In genomic region chrX:11759461-11760311, GRCh38 we compare ENCODE assay signal across 8 cellular contexts. TPM values are rescaled to one million over a fixed set of nuclear protein-coding genes. Genes with fewer than 3 reads are reported as not detected.
A peak's percentile ranks its signal among the peaks of the same experiment; 100 is the strongest.
DNase-seq lines count a peak whose midpoint lies in the region; ATAC-seq and TF ChIP-seq lines count a peak whose summit lies in the region.

No MANE protein-coding gene starts in this region.

- intact Hi-C loops in activated B cell treated with CpG ODN at 0.5 μM for 24 hours (cut with micrococcal nuclease) = loop anchor here (1.0 to 5.0 kb wide), 4 partner anchors 33 to 1562 kb away; no protein-coding TSS in a partner anchor
- intact Hi-C loops in spleen (cut with DNase I; ENCODE audit: low total_unique reads) = loop anchor here (10.0 kb wide), 1 partner anchor 615 kb away; no protein-coding TSS in a partner anchor

- POLR2A ChIA-PET in activated B cell treated with CpG ODN at 0.5 μM for 24 hours (lab: Charles Lee) = interaction anchor here (0.6 to 2.7 kb wide), 4 partner anchors 8 to 648 kb away, joined by 3 to 11 read pairs (median 6); no protein-coding TSS in a partner anchor

- peaks cover 0 to 40% (median 27%) of the 10 kb centered on the region in 6 donors for H3K36me3 ChIP-seq in spleen

- DNase-seq in Ammon's horn (ENCODE audit: low spot score) (peak; percentile 96), GM19238 (ENCODE audit: insufficient read length, low spot score) (peak; percentile 59), NCI-H345 (lab: John Stamatoyannopoulos, UW) (peak; percentile 93), activated B cell treated with CpG ODN at 0.5 μM for 24 hours (no peak), chondrocyte (ENCODE audit: low spot score) (no peak), iris pigment epithelial cell (ENCODE audit: low read depth) (peak; percentile 93), spleen (no peak)

- H3K9me3 Mint-ChIP-seq in activated B cell treated with CpG ODN at 0.5 μM for 24 hours = no peaks in the 10 kb centered on the region
- H3K9me3 Mint-ChIP-seq in chondrocyte (ENCODE audit: low read depth) = peaks cover 8% of the 10 kb centered on the region

- H3K27ac ChIP-seq in spleen = peak overlapping the region; percentile 39 to 97 (median 90)

- H3K27me3 ChIP-seq in spleen (replicated peaks in 1 of 7) = no peaks in the 10 kb centered on the region

- H3K27ac Mint-ChIP-seq in activated B cell treated with CpG ODN at 0.5 μM for 24 hours (peak overlapping the region; percentile 95), chondrocyte (ENCODE audit: unreplicated experiment) (peak overlapping the region; percentile 92)

- H3K4me3 Mint-ChIP-seq in activated B cell treated with CpG ODN at 0.5 μM for 24 hours (peak overlapping the region; percentile 94), chondrocyte (ENCODE audit: unreplicated experiment) (peak overlapping the region; percentile 81)

- ATAC-seq in HG03354 (IDR thresholded peaks at IDR 0.05; ENCODE audit: poor library complexity, severe bottlenecking, unreplicated experiment) (peak; percentile 82), activated B cell treated with CpG ODN at 0.5 μM for 24 hours (ENCODE audit: low read depth) (peak; percentile 74)

- no peaks in the 10 kb centered on the region for H3K27me3 Mint-ChIP-seq in activated B cell treated with CpG ODN at 0.5 μM for 24 hours
- no peaks in the 10 kb centered on the region for H3K27me3 Mint-ChIP-seq in chondrocyte (ENCODE audit: low read depth)

- TF ChIP-seq CTCF in activated B cell treated with CpG ODN at 0.5 μM for 24 hours (IDR thresholded peaks at IDR 0.05) (no peak), chondrocyte (IDR thresholded peaks at IDR 0.05) (no peak), spleen (IDR thresholded peaks at IDR 0.05 in 8 of 11, conservative IDR thresholded peaks at IDR 0.05 in 3 of 11) (peak in 5 of 11 experiments; percentile 12 to 32 (median 19))

- H3K36me3 Mint-ChIP-seq in activated B cell treated with CpG ODN at 0.5 μM for 24 hours (ENCODE audit: low read depth) (peaks cover 43% of the 10 kb centered on the region), chondrocyte (ENCODE audit: low read depth) (peaks cover 9% of the 10 kb centered on the region)

- peaks cover 0 to 54% (median 26%) of the 10 kb centered on the region in 6 donors for H3K4me1 ChIP-seq in spleen

- peaks cover 46% of the 10 kb centered on the region for H3K4me1 Mint-ChIP-seq in activated B cell treated with CpG ODN at 0.5 μM for 24 hours
- peaks cover 14% of the 10 kb centered on the region for H3K4me1 Mint-ChIP-seq in chondrocyte (ENCODE audit: low read depth)

- peak overlapping the region; percentile 40 to 82 (median 68) for H3K4me3 ChIP-seq in spleen

- CTCF ChIA-PET in activated B cell treated with CpG ODN at 0.5 μM for 24 hours (lab: Charles Lee) = no interaction called here

- no peaks in the 10 kb centered on the region for H3K9me3 ChIP-seq in spleen

- WGBS in spleen, 5 donors = 0 to 29% (median 2%) methylated on average over 13 of the region's 13 CpGs

- no peak for TF ChIP-seq POLR2A in spleen (IDR thresholded peaks at IDR 0.05)

RNA-seq across cellular contexts. Expression of gene MSL3, which starts 1.6 kb away (rescaled TPM):
- total RNA-seq in activated B cell treated with CpG ODN at 0.5 μM for 24 hours (57.6 and 58.9 TPM in 2 replicates), chondrocyte (22.0 to 25.2 TPM (median 24.2 TPM) in 3 replicates), spleen (100 to 1,000 TPM in 1 of 7 donors, 10 to 100 TPM in 6; 51.5 to 100 (median 64.6) TPM)
- polyA plus RNA-seq in spleen = 100 to 1,000 TPM in 1 of 3 donors, 10 to 100 TPM in 2; 57.7 to 120 (median 78.8) TPM

Comparison
In these comparisons a context has a peak if more than half of its experiments do, and no peak if none do; other contexts are left out.
1. DNase-seq: peak in Ammon's horn (single experiment), GM19238 (single experiment), NCI-H345 (single experiment) and iris pigment epithelial cell (single experiment); none in activated B cell treated with CpG ODN at 0.5 μM for 24 hours (single experiment), chondrocyte (single experiment) and spleen (single experiment).